Comparison of ENCODE assay signal across 22 cellular contexts in genomic region chr1:21124846-21125245, GRCh38. TPM values are rescaled to one million over a fixed set of nuclear protein-coding genes. Genes with fewer than 3 reads are reported as not detected.
DNase-seq lines count a peak whose midpoint lies in the region; ATAC-seq, FAIRE-seq and TF ChIP-seq lines count a peak whose summit lies in the region.
"Had no signal": no experiment of that assay in that cellular context is flagged by ENCODE, and none has a peak within 500 bp of the region (broad histone marks: within the 10 kb centered on the region; RNA-seq: fewer than 3 reads in every experiment).

No MANE protein-coding gene starts in this region.

- TF ChIP-seq CTCF in bronchial epithelial cell (IDR thresholded peaks at IDR 0.05; ENCODE audit: insufficient read depth, low read length, severe bottlenecking) = no peak
- TF ChIP-seq CTCF in mesothelial cell of epicardium (IDR thresholded peaks at IDR 0.05; ENCODE audit: unreplicated experiment) = no peak

- peaks cover 1% of the 10 kb centered on the region for H3K36me3 ChIP-seq in bronchial epithelial cell (ENCODE audit: control insufficient read depth, insufficient read depth, low read length)
- peaks cover 4% of the 10 kb centered on the region for H3K36me3 ChIP-seq in CD4-positive, alpha-beta memory T cell (ENCODE audit: insufficient read depth, low read length)

- H3K4me1 ChIP-seq in CD4-positive, alpha-beta memory T cell (ENCODE audit: insufficient read depth, low read length) = no peaks in the 10 kb centered on the region
- H3K4me1 ChIP-seq: lower lobe of right lung, tibial artery had no signal

- H3K4me3 Mint-ChIP-seq in mesothelial cell of epicardium = no peak overlapping the region
- no peak overlapping the region for H3K4me3 Mint-ChIP-seq in CD4-positive, alpha-beta memory T cell
- H3K4me3 Mint-ChIP-seq: natural killer cell; T-helper 2 cell treated with Interferon-gamma antibody and Interleukin-4, amounts not matched to agents 5 μg/mL and 100 μg/mL, for 36 hours had no signal

- H3K9me3 Mint-ChIP-seq in mesothelial cell of epicardium = peaks cover 3% of the 10 kb centered on the region
- H3K9me3 Mint-ChIP-seq in CD4-positive, alpha-beta memory T cell = no peaks in the 10 kb centered on the region
- H3K9me3 Mint-ChIP-seq: activated T-helper 2 cell treated with anti-CD3 and anti-CD28 coated beads, Interferon-gamma antibody, Interleukin-2, Interleukin-4, amounts not matched to agents 10 μg/mL and 5 μg/mL and 100 μg/mL, durations not matched to agents 14 hours and 24 hours and 36 hours; natural killer cell; T-helper 2 cell treated with Interferon-gamma antibody and Interleukin-4, amounts not matched to agents 5 μg/mL and 100 μg/mL, for 36 hours had no signal

- intact Hi-C loops in CD4-positive, alpha-beta memory T cell (cut with micrococcal nuclease) = no loop called here

- H3K27me3 Mint-ChIP-seq in mesothelial cell of epicardium (ENCODE audit: low read depth) = no peaks in the 10 kb centered on the region
- no peaks in the 10 kb centered on the region for H3K27me3 Mint-ChIP-seq in CD4-positive, alpha-beta memory T cell

- no peak for FAIRE-seq in bronchial epithelial cell (lab: Jason Lieb, UNC)
- FAIRE-seq: endometrium, GM19239 had no signal

- peak overlapping the region; percentile 43 for H3K27ac Mint-ChIP-seq in mesothelial cell of epicardium
- no peak overlapping the region for H3K27ac Mint-ChIP-seq in CD4-positive, alpha-beta memory T cell
- H3K27ac Mint-ChIP-seq: activated T-helper 2 cell treated with anti-CD3 and anti-CD28 coated beads, Interferon-gamma antibody, Interleukin-2, Interleukin-4, amounts not matched to agents 10 μg/mL and 5 μg/mL and 100 μg/mL, durations not matched to agents 14 hours and 24 hours and 36 hours; T-helper 2 cell treated with Interferon-gamma antibody and Interleukin-4, amounts not matched to agents 5 μg/mL and 100 μg/mL, for 36 hours had no signal

- POLR2A ChIA-PET in CD4-positive, alpha-beta memory T cell (lab: Charles Lee; ENCODE audit: partially characterized antibody) = no interaction called here

- H3K4me1 Mint-ChIP-seq in mesothelial cell of epicardium = peaks cover 16% of the 10 kb centered on the region
- H3K4me1 Mint-ChIP-seq in CD4-positive, alpha-beta memory T cell = no peaks in the 10 kb centered on the region

- H3K27ac ChIP-seq in CD4-positive, alpha-beta memory T cell (ENCODE audit: low read depth, low read length) = no peak overlapping the region
- H3K27ac ChIP-seq: lower lobe of right lung, psoas muscle, tibial artery had no signal

- no peaks in the 10 kb centered on the region for H3K27me3 ChIP-seq in bronchial epithelial cell (ENCODE audit: control insufficient read depth, insufficient read depth, low read length)
- H3K27me3 ChIP-seq in CD4-positive, alpha-beta memory T cell (ENCODE audit: insufficient read depth, low read length) = no peaks in the 10 kb centered on the region
- H3K27me3 ChIP-seq: BLaER1 treated with 17β-estradiol and CSF1 and Interleukin-3, amounts not matched to agents 10 nM and 100 nM; tibial artery had no signal

- DNase-seq in ELR (ENCODE audit: low read depth) (peak; percentile 62), NOMO-1 (lab: John Stamatoyannopoulos, UW; ENCODE audit: unreplicated experiment in 2 of 2) (peak; percentile 20 to 61), bronchial epithelial cell (ENCODE audit: low read depth) (peak; percentile 66), mesothelial cell of epicardium (ENCODE audit: low spot score in 2 of 2, unreplicated experiment in 2 of 2) (no peak), NCI-H2196 (lab: John Stamatoyannopoulos, UW; ENCODE audit: unreplicated experiment) (no peak)
- DNase-seq in CD4-positive, alpha-beta memory T cell = no peak
- DNase-seq: activated CD4-positive, CD25-positive, alpha-beta regulatory T cell treated with anti-CD3 and anti-CD28 coated beads, Interleukin-2, amount 50 U/mL, for 72 hours; amniotic stem cell; lower lobe of right lung; natural killer cell; NCI-H1930; NCI-H524; psoas muscle; SIG-M5; tibial artery had no signal

- ATAC-seq in GM18519 (IDR thresholded peaks at IDR 0.05; ENCODE audit: low FRiP score, unreplicated experiment) = no peak
- no peak for ATAC-seq in esophagus mucosa
- ATAC-seq: lower lobe of right lung, natural killer cell, psoas muscle had no signal

- no peaks in the 10 kb centered on the region for H3K9me3 ChIP-seq in CD4-positive, alpha-beta memory T cell (ENCODE audit: control insufficient read depth in 1 of 2, low read length in 2 of 2)
- H3K9me3 ChIP-seq: BLaER1 treated with 17β-estradiol and CSF1 and Interleukin-3, amounts not matched to agents 10 nM and 100 nM; lower lobe of right lung; psoas muscle; tibial artery had no signal

- H3K36me3 Mint-ChIP-seq in mesothelial cell of epicardium = peaks cover 18% of the 10 kb centered on the region
- peaks cover 9 to 15% of the 10 kb centered on the region in 2 donors for H3K36me3 Mint-ChIP-seq in CD4-positive, alpha-beta memory T cell
- H3K36me3 Mint-ChIP-seq: natural killer cell had no signal

- CTCF ChIA-PET in CD4-positive, alpha-beta memory T cell (lab: Charles Lee; ENCODE audit: partially characterized antibody) = no interaction called here

- H3K4me3 ChIP-seq in bronchial epithelial cell (ENCODE audit: low read depth, low read length) = no peak overlapping the region
- H3K4me3 ChIP-seq in CD4-positive, alpha-beta memory T cell (ENCODE audit: low read length in 2 of 2) = no peak overlapping the region
- H3K4me3 ChIP-seq: BLaER1 treated with 17β-estradiol and CSF1 and Interleukin-3, amounts not matched to agents 10 nM and 100 nM; lower lobe of right lung; psoas muscle; tibial artery had no signal

RNA-seq across cellular contexts. Expression of gene EIF4G3, which starts 51.9 kb away (rescaled TPM):
- 20.5 and 28.2 TPM in 2 replicates for total RNA-seq in bronchial epithelial cell
- total RNA-seq in mesothelial cell of epicardium = 102 to 106 TPM (median 104 TPM) in 3 replicates
- 35.7 TPM for total RNA-seq in esophagus mucosa
- 10 to 100 TPM; 16.6 to 18.0 TPM for total RNA-seq in CD4-positive, alpha-beta memory T cell
- 1 to 10 TPM; 1.6 to 9.6 TPM for polyA plus RNA-seq in CD4-positive, alpha-beta memory T cell

Comparison
In these comparisons a context has a peak if more than half of its experiments do, and no peak if none do; other contexts are left out.
1. DNase-seq: peak in ELR (single experiment), NOMO-1 (2 of 2) and bronchial epithelial cell (single experiment); none in mesothelial cell of epicardium (0 of 2), NCI-H2196 (single experiment) and CD4-positive, alpha-beta memory T cell (0 of 5).